Comparison of ENCODE assay signal across 1 cellular context in the genomic region with DNA sequence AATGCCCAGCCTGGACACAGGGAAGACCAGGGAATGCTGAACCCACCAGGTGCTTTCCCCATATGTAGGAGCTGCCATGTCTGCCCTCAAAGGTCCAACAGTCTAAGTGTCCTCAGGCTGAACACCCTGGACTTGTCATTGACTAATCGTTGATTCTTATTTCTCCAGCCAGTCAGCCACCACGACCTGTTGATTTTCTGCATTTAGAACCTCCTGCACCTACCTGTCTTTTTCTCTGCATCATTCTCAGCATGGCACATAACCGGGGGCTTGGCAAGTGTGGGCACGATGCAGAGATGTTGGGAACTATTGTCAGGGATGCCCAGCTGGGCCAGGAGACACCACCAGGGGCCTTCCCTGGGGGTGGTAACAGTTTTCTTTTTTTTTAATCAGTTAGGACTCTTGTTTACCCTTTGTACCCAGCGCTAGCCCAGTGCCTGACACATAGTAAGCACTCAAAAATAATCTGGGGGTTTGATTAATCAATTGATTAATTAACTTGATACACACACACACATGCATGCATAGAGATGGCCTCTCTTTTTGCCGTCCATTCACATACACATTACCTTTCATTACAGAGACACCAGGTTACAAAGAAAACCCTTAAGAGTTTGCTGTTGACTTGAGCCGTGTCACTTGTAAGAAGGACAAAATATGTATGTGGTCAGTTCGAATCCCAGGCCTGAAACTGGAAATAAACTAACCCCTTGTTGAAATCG.
TF ChIP-seq lines count a peak whose summit lies in the region.

No MANE protein-coding gene starts in this region.

TF ChIP-seq in HepG2, 621 proteins besides CTCF, POLR2A, EP300 and RAD21:
- TF ChIP-seq ZNF205 (CRISPR knock-in tag; IDR thresholded peaks at IDR 0.05), result 0 out of 2 replicates have a peak, but pooled peaks have one; percentile 30
- no peak for TF ChIP-seq BHLHE40 (IDR thresholded peaks at IDR 0.05; ENCODE audit: low read length)
